In genomic region chr11:67507891-67508485, GRCh38 we compare ENCODE assay signal across 8 cellular contexts. TPM values are rescaled to one million over a fixed set of nuclear protein-coding genes. Genes with fewer than 3 reads are reported as not detected.
DNase-seq lines count a peak whose midpoint lies in the region; ATAC-seq and TF ChIP-seq lines count a peak whose summit lies in the region.

TSS of gene CDK2AP2 (minus strand) at chr11:67508162. CDS start at chr11:67508082, 80 bp downstream.

- H3K79me2 ChIP-seq in OCI-LY3 (ENCODE audit: low read length): peaks cover 26% of the 10 kb centered on the region

- H3K4me1 Mint-ChIP-seq in endothelial cell (ENCODE audit: unreplicated experiment): peaks cover 19% of the 10 kb centered on the region

- peak within 1 kb of the TSS; percentile 93 for H3K27ac Mint-ChIP-seq in endothelial cell (ENCODE audit: unreplicated experiment)

- peaks cover 1% of the 10 kb centered on the region for H3K36me3 Mint-ChIP-seq in endothelial cell (ENCODE audit: low read depth, unreplicated experiment)

- peak within 1 kb of the TSS; percentile 74 for H3K9ac ChIP-seq in OCI-LY3 (ENCODE audit: low read length)

- peak within 1 kb of the TSS; percentile 82 for H3K4me3 ChIP-seq in OCI-LY3 (ENCODE audit: low read length)

- peaks cover 2% of the 10 kb centered on the region for H3K36me3 ChIP-seq in OCI-LY3 (replicated peaks; ENCODE audit: low read depth, low read length)

- peak within 1 kb of the TSS; percentile 86 for H2AFZ ChIP-seq in OCI-LY3 (ENCODE audit: low read depth, low read length)

- H3K9me3 Mint-ChIP-seq in endothelial cell (ENCODE audit: unreplicated experiment): no peaks in the 10 kb centered on the region

- TF ChIP-seq CTCF in OCI-LY3 (IDR thresholded peaks at IDR 0.05; ENCODE audit: low read depth, low read length): no peak
- TF ChIP-seq CTCF in endothelial cell (IDR thresholded peaks at IDR 0.05; ENCODE audit: unreplicated experiment): no peak

- peak within 1 kb of the TSS; percentile 73 for H3K27ac ChIP-seq in OCI-LY3 (ENCODE audit: low read length)

- H3K9me3 ChIP-seq in OCI-LY3 (ENCODE audit: insufficient read depth, low read length): no peaks in the 10 kb centered on the region

- peaks cover 30% of the 10 kb centered on the region for H3K4me1 ChIP-seq in OCI-LY3 (ENCODE audit: low read length)

- peak within 1 kb of the TSS; percentile 95 for H3K4me2 ChIP-seq in OCI-LY3 (ENCODE audit: low read length)

- peak; percentile 76 for ATAC-seq in GM21515 (IDR thresholded peaks at IDR 0.05; ENCODE audit: unreplicated experiment)

- peak within 1 kb of the TSS; percentile 93 for H3K4me3 Mint-ChIP-seq in endothelial cell (ENCODE audit: unreplicated experiment)

- DNase-seq in D341Med (ENCODE audit: low spot score) (peak; percentile 98), HuH-7 (ENCODE audit: low spot score) (peak; percentile 100), endothelial cell (ENCODE audit: low spot score) (peak; percentile 98), midbrain (lab: John Stamatoyannopoulos, UW) (peak; percentile 97)
- DNase-seq in activated CD8-positive, alpha-beta memory T cell treated with anti-CD3 and anti-CD28 coated beads, Interleukin-2, amount 50 U/mL, for 48 hours: peak; percentile 98
- peak; percentile 93 to 95 for DNase-seq in stimulated activated CD8-positive, alpha-beta memory T cell treated with anti-CD3 and anti-CD28 coated beads, Interleukin-2, amount 100 ng/mL, for 1 hour (ENCODE audit: low read depth in 2 of 2)

- peaks cover 11% of the 10 kb centered on the region for H4K20me1 ChIP-seq in OCI-LY3 (ENCODE audit: insufficient read depth, low read length)

- peaks cover 10% of the 10 kb centered on the region for H3K27me3 Mint-ChIP-seq in endothelial cell (ENCODE audit: unreplicated experiment)

- peaks cover 3% of the 10 kb centered on the region; the same call in 1 of the 2 replicates for H3K27me3 ChIP-seq in OCI-LY3 (ENCODE audit: low read depth, low read length)

RNA-seq across cellular contexts. Expression of gene CDK2AP2, which starts in this region (rescaled TPM):
- 27.8 TPM for total RNA-seq in endothelial cell (ENCODE audit: unreplicated experiment)

Comparison
In these comparisons a context has a peak if more than half of its experiments do, and no peak if none do; other contexts are left out.
1. Peak in every context shown above with its lines: DNase-seq, ATAC-seq, H3K4me3 ChIP-seq and H3K27ac ChIP-seq.